ENCODE assay signal across 9 cellular contexts in genomic region chr10:122298598-122299301, GRCh38. TPM values are rescaled to one million over a fixed set of nuclear protein-coding genes. Genes with fewer than 3 reads are reported as not detected.
DNase-seq lines count a peak whose midpoint lies in the region; ATAC-seq lines count a peak whose summit lies in the region.
"Had no signal": no experiment of that assay in that cellular context is flagged by ENCODE, and none has a peak within 500 bp of the region (broad histone marks: within the 10 kb centered on the region; RNA-seq: fewer than 3 reads in every experiment).

No MANE protein-coding gene starts in this region.

- no peak overlapping the region for H3K4me3 ChIP-seq in H7 (ENCODE audit: insufficient read depth, low read depth, low read length)
- H3K4me3 ChIP-seq in right cardiac atrium (ENCODE audit: low read length) = no peak overlapping the region

- H3K4me3 Mint-ChIP-seq in T-helper 17 cell = no peak overlapping the region
- H3K4me3 Mint-ChIP-seq: dendritic cell treated with granulocyte-macrophage colony-stimulating factor and Interleukin-4, amounts not matched to agents 40 ng/mL and 50 ng/mL, for 4 days had no signal

- peak overlapping the region; percentile 83 for H3K27ac ChIP-seq in angular gyrus (ENCODE audit: low read depth, low read length)
- H3K27ac ChIP-seq in right cardiac atrium (ENCODE audit: low read length) = no peak overlapping the region

- peaks cover 34% of the 10 kb centered on the region for H3K27me3 Mint-ChIP-seq in T-helper 17 cell

- H3K36me3 ChIP-seq in H7 (replicated peaks; ENCODE audit: control insufficient read depth, insufficient read depth, low read length) = no peaks in the 10 kb centered on the region

- no peaks in the 10 kb centered on the region for H3K9me3 ChIP-seq in T-helper 17 cell (ENCODE audit: control insufficient read depth, low read length, poor library complexity, severe bottlenecking)
- no peaks in the 10 kb centered on the region for H3K9me3 ChIP-seq in right cardiac atrium (ENCODE audit: control insufficient read depth, low read length)

- H3K36me3 Mint-ChIP-seq in T-helper 17 cell (ENCODE audit: low read depth) = no peaks in the 10 kb centered on the region

- H3K27ac Mint-ChIP-seq in T-helper 17 cell = no peak overlapping the region
- H3K27ac Mint-ChIP-seq: dendritic cell treated with granulocyte-macrophage colony-stimulating factor and Interleukin-4, amounts not matched to agents 40 ng/mL and 50 ng/mL, for 4 days had no signal

- H3K4me1 Mint-ChIP-seq in T-helper 17 cell = peaks cover 13% of the 10 kb centered on the region

- peak; percentile 90 for ATAC-seq in T-helper 17 cell
- peak; percentile 82 to 86 for ATAC-seq in right cardiac atrium
- ATAC-seq in GM21390 (IDR thresholded peaks at IDR 0.05; ENCODE audit: unreplicated experiment) = no peak

- H3K27me3 ChIP-seq in H7 (ENCODE audit: control insufficient read depth, insufficient read depth, low read length) = no peaks in the 10 kb centered on the region
- no peaks in the 10 kb centered on the region for H3K27me3 ChIP-seq in right cardiac atrium (ENCODE audit: control insufficient read depth, insufficient read depth)

- intact Hi-C loops in right cardiac atrium (cut with DNase I) = loop anchor here (2.0 to 10.0 kb wide), 6 partner anchors 138 to 404 kb away; partner anchors contain the start of gene DMBT1 (in 1 of the 4)

- no peaks in the 10 kb centered on the region for H3K4me1 ChIP-seq in right cardiac atrium (ENCODE audit: control insufficient read depth, insufficient read depth, low read length)

- 24% methylated on average over 15 of the region's 15 CpGs for WGBS in right cardiac atrium

- peak; percentile 88 for DNase-seq in DMS114 treated with DMSO at 0.1 percent for 48 hours (lab: John Stamatoyannopoulos, UW; ENCODE audit: unreplicated experiment)
- DNase-seq in H7 = peak; percentile 88
- peak; percentile 39 for DNase-seq in NCI-H1105 (lab: John Stamatoyannopoulos, UW)
- peak; percentile 26 to 51 (median 44) for DNase-seq in T-helper 17 cell
- peak; percentile 66 to 90 (median 87) for DNase-seq in right cardiac atrium
- peak; percentile 89 for DNase-seq in retina

RNA-seq across cellular contexts. Expression of gene BTBD16, which starts 27.7 kb away (rescaled TPM):
- total RNA-seq in H7 (2014; rRNA removed; shearing (Covaris generic)) = 0.15 and 0.42 TPM in 2 replicates
- total RNA-seq in T-helper 17 cell (not detected), right cardiac atrium (under 1 TPM in 2 of 4 donors, not detected in 2; 0.11 to 0.17 TPM)
- polyA plus RNA-seq in right cardiac atrium = not detected

Comparison
In these comparisons a context has a peak if more than half of its experiments do, and no peak if none do; other contexts are left out.
1. DNase-seq: peak in every context shown above with its lines; median percentile 89 in retina; 88 in DMS114 treated with DMSO at 0.1 percent for 48 hours; 88 in H7; 87 in right cardiac atrium; 44 in T-helper 17 cell; 39 in NCI-H1105.